In genomic region chr19:18368504-18369222, GRCh38 we compare ENCODE assay signal across 21 cellular contexts. TPM values are rescaled to one million over a fixed set of nuclear protein-coding genes. Genes with fewer than 3 reads are reported as not detected.
A peak's percentile ranks its signal among the peaks of the same experiment; 100 is the strongest.
DNase-seq lines count a peak whose midpoint lies in the region; ATAC-seq, FAIRE-seq and TF ChIP-seq lines count a peak whose summit lies in the region.
"Had no signal": no experiment of that assay in that cellular context is flagged by ENCODE, and none has a peak within 500 bp of the region (broad histone marks: within the 10 kb centered on the region; RNA-seq: fewer than 3 reads in every experiment).

No MANE protein-coding gene starts in this region.

- 78% methylated on average over 7 of the region's 15 CpGs; no CpG with 5 or more reads in 1 of the 2 experiments for WGBS in IMR-90 (ENCODE audit: extremely low coverage in 2 of 2, insufficient read length in 1 of 2), 2 experiments

- peaks cover 2% of the 10 kb centered on the region for H3K27me3 Mint-ChIP-seq in dendritic cell treated with granulocyte-macrophage colony-stimulating factor and Interleukin-4, amounts not matched to agents 40 ng/mL and 50 ng/mL, for 4 days
- H3K27me3 Mint-ChIP-seq in nephron progenitor cell (ENCODE audit: low read depth, poor library complexity) = no peaks in the 10 kb centered on the region

- peaks cover 42% of the 10 kb centered on the region for H3K36me3 Mint-ChIP-seq in dendritic cell treated with granulocyte-macrophage colony-stimulating factor and Interleukin-4, amounts not matched to agents 40 ng/mL and 50 ng/mL, for 4 days (ENCODE audit: low read depth)
- peaks cover 5% of the 10 kb centered on the region for H3K36me3 Mint-ChIP-seq in nephron progenitor cell (ENCODE audit: low read depth)

- peak overlapping the region; percentile 88; the same call in 1 of the 3 replicates for H2BK15ac ChIP-seq in IMR-90 (ENCODE audit: low read depth, low read length)

- H3K9me3 Mint-ChIP-seq in dendritic cell treated with granulocyte-macrophage colony-stimulating factor and Interleukin-4, amounts not matched to agents 40 ng/mL and 50 ng/mL, for 4 days = no peaks in the 10 kb centered on the region
- H3K9me3 Mint-ChIP-seq in nephron progenitor cell = peaks cover 7% of the 10 kb centered on the region

- H3K27ac ChIP-seq in AG04450 (ENCODE audit: low read depth, low read length) = peak overlapping the region; percentile 11
- H3K27ac ChIP-seq in IMR-90 (ENCODE audit: insufficient read depth, low read length) = no peak overlapping the region
- H3K27ac ChIP-seq: GM23248, HL-60, KMS-11, vagina had no signal

- no peak overlapping the region for H3K56ac ChIP-seq in IMR-90 (ENCODE audit: extremely low read depth, insufficient read depth, low read length)

- peak overlapping the region; percentile 51 for H4K91ac ChIP-seq in IMR-90 (ENCODE audit: insufficient read depth, low read depth, low read length)

- intact Hi-C loops in IMR-90 (cut with micrococcal nuclease) = no loop called here
- intact Hi-C loops in dendritic cell treated with granulocyte-macrophage colony-stimulating factor and Interleukin-4, amounts not matched to agents 40 ng/mL and 50 ng/mL, for 4 days (cut with micrococcal nuclease) = no loop called here

- H2BK5ac ChIP-seq in IMR-90 (ENCODE audit: low read depth, low read length, poor library complexity, severe bottlenecking) = peak overlapping the region; percentile 19

- no peak overlapping the region; the same call in 1 of the 2 replicates for H3K18ac ChIP-seq in IMR-90 (ENCODE audit: low read depth, low read length)

- H3K14ac ChIP-seq in IMR-90 (replicated peaks; ENCODE audit: low read depth, low read length) = no peak overlapping the region

- peak overlapping the region; percentile 69; the same call in 1 of the 2 replicates for H2AK5ac ChIP-seq in IMR-90 (ENCODE audit: low read depth, low read length)

- ATAC-seq in IMR-90 (ENCODE audit: low read depth) (no peak), GM21723 (IDR thresholded peaks at IDR 0.05; ENCODE audit: unreplicated experiment) (no peak)
- ATAC-seq: gastrocnemius medialis had no signal

- H3K23ac ChIP-seq in IMR-90 (ENCODE audit: low read depth, low read length) = no peak overlapping the region; the same call in 1 of the 2 replicates

- H2AFZ ChIP-seq in IMR-90 (replicated peaks; ENCODE audit: low read length, poor library complexity) = no peak overlapping the region
- H2AFZ ChIP-seq: GM23248 had no signal

- H3K4me3 ChIP-seq in AG04450 (ENCODE audit: low read depth, low read length) (no peak overlapping the region), IMR-90 (ENCODE audit: insufficient read depth, low read depth, low read length) (no peak overlapping the region)
- H3K4me3 ChIP-seq: gastrocnemius medialis, GM23248, vagina had no signal

- H3K79me1 ChIP-seq in IMR-90 (ENCODE audit: low read depth in 1 of 2, low read length in 2 of 2) = peaks cover 0 to 31% of the 10 kb centered on the region in 2 experiments; a peak in 2 of 4 replicates

- H4K8ac ChIP-seq in IMR-90 (ENCODE audit: low read depth in 2 of 2, low read length in 2 of 2) = peak overlapping the region in 1 of 2 experiments; percentile 28; a peak in 1 of 4 replicates

- H3K4me3 Mint-ChIP-seq in dendritic cell treated with granulocyte-macrophage colony-stimulating factor and Interleukin-4, amounts not matched to agents 40 ng/mL and 50 ng/mL, for 4 days = no peak overlapping the region
- no peak overlapping the region for H3K4me3 Mint-ChIP-seq in nephron progenitor cell
- H3K4me3 Mint-ChIP-seq: activated naive CD4-positive, alpha-beta T cell treated with anti-CD3 and anti-CD28 coated beads, Interleukin-2, amount 10 ng/mL, durations not matched to agents 7 days and 5 days had no signal

- H2BK120ac ChIP-seq in IMR-90 (ENCODE audit: low read depth, low read length) = peak overlapping the region; percentile 79

- POLR2A ChIA-PET in AG04450 (lab: Yijun Ruan, JAX) (interaction anchor here (0.8 kb wide), 1 partner anchor 12 kb away, joined by 3 read pairs; no protein-coding TSS in a partner anchor), IMR-90 (lab: Charles Lee; ENCODE audit: unreplicated experiment) (no interaction called here)

- H2AK9ac ChIP-seq in IMR-90 (replicated peaks; ENCODE audit: low read depth, low read length, poor library complexity) = peak overlapping the region; percentile 63

- H3K4me2 ChIP-seq in IMR-90 (ENCODE audit: low read depth, low read length) = no peak overlapping the region
- H3K4me2 ChIP-seq: KMS-11 had no signal

- no TSS peak for BruUV-seq in IMR-90 (replicated peaks; lab: Mats Ljungman, UMichigan)

- peak overlapping the region; percentile 73 for H2BK20ac ChIP-seq in IMR-90 (ENCODE audit: low read depth, low read length)

- no peak for FAIRE-seq in GM12892 (lab: Jason Lieb, UNC)
- FAIRE-seq: G401.6, RCC 7860, TTC549 had no signal

- H4K5ac ChIP-seq in IMR-90 (ENCODE audit: low read depth, low read length) = no peak overlapping the region

- H3K27ac Mint-ChIP-seq in dendritic cell treated with granulocyte-macrophage colony-stimulating factor and Interleukin-4, amounts not matched to agents 40 ng/mL and 50 ng/mL, for 4 days = peak overlapping the region; percentile 61
- peak overlapping the region; percentile 95 for H3K27ac Mint-ChIP-seq in nephron progenitor cell
- H3K27ac Mint-ChIP-seq: activated naive CD4-positive, alpha-beta T cell treated with anti-CD3 and anti-CD28 coated beads, Interleukin-2, amount 10 ng/mL, durations not matched to agents 7 days and 5 days had no signal

- H3K9ac ChIP-seq in IMR-90 (ENCODE audit: low read depth, low read length) = no peak overlapping the region
- H3K9ac ChIP-seq: GM23248, KMS-11 had no signal

- peaks cover 6% of the 10 kb centered on the region; the same call in 1 of the 2 replicates for H3K36me3 ChIP-seq in IMR-90 (ENCODE audit: control insufficient read depth, insufficient read depth, low read length)
- H3K36me3 ChIP-seq: vagina had no signal

- TF ChIP-seq CTCF in AG04450 (IDR thresholded peaks at IDR 0.05; ENCODE audit: low read depth, low read length) = no peak
- no peak for TF ChIP-seq CTCF in IMR-90 (conservative IDR thresholded peaks at IDR 0.05; ENCODE audit: low read depth, low read length)
- no peak for TF ChIP-seq CTCF in nephron progenitor cell (IDR thresholded peaks at IDR 0.05)

- no peak for TF ChIP-seq POLR2A in IMR-90 (IDR thresholded peaks at IDR 0.05; ENCODE audit: low read depth, low read length)
- TF ChIP-seq POLR2A in GM12892 (IDR thresholded peaks at IDR 0.05; ENCODE audit: low read depth, low read length) = no peak

- H4K20me1 ChIP-seq in IMR-90 (ENCODE audit: insufficient read depth, low read length) = no peaks in the 10 kb centered on the region

- H3K4ac ChIP-seq in IMR-90 (ENCODE audit: low read depth, low read length) = peak overlapping the region; percentile 73

- peaks cover 54% of the 10 kb centered on the region for H3K4me1 Mint-ChIP-seq in dendritic cell treated with granulocyte-macrophage colony-stimulating factor and Interleukin-4, amounts not matched to agents 40 ng/mL and 50 ng/mL, for 4 days (ENCODE audit: low read depth)
- peaks cover 42% of the 10 kb centered on the region for H3K4me1 Mint-ChIP-seq in nephron progenitor cell

- no peaks in the 10 kb centered on the region for H3K27me3 ChIP-seq in AG04450 (ENCODE audit: control insufficient read depth, insufficient read depth, low read length)
- H3K27me3 ChIP-seq in IMR-90 (ENCODE audit: control insufficient read depth, insufficient read depth, low read length) = no peaks in the 10 kb centered on the region
- H3K27me3 ChIP-seq: gastrocnemius medialis, vagina had no signal

- DNase-seq in AG04450 (ENCODE audit: low read depth, low spot score) (no peak), IMR-90 (no peak), nephron progenitor cell (no peak), GM12892 (ENCODE audit: insufficient read length) (no peak), AG08395 (ENCODE audit: low spot score) (no peak)
- DNase-seq in activated naive CD4-positive, alpha-beta T cell (lab: John Stamatoyannopoulos, UW) = no peak
- DNase-seq: activated CD4-positive, alpha-beta T cell treated with anti-CD3 and anti-CD28 coated beads, Interleukin-2, amount 50 U/mL, for 4 hours; activated naive CD4-positive, alpha-beta T cell treated with anti-CD3 and anti-CD28 coated beads, Interleukin-2, amount 10 ng/mL, durations not matched to agents 7 days and 5 days; Calu3; gastrocnemius medialis; GM23248; NCI-H1092 treated with DMSO at 0.1 percent for 48 hours; SW 1271 had no signal

- peaks cover 7% of the 10 kb centered on the region; the same call in 1 of the 2 replicates for H3K9me3 ChIP-seq in AG04450 (ENCODE audit: control insufficient read depth, insufficient read depth, low read length)
- no peaks in the 10 kb centered on the region for H3K9me3 ChIP-seq in IMR-90 (ENCODE audit: control insufficient read depth, insufficient read depth, low read length)
- H3K9me3 ChIP-seq: gastrocnemius medialis, vagina had no signal

- TF ChIP-seq RAD21 in IMR-90 (IDR thresholded peaks at IDR 0.05; ENCODE audit: low read length) = no peak

- peaks cover 12% of the 10 kb centered on the region for H3K4me1 ChIP-seq in IMR-90 (ENCODE audit: control insufficient read depth, insufficient read depth, low read length)

- dilution Hi-C loops in IMR-90 (cut with HindIII; ENCODE audit: low sequenced_read_pairs, unreplicated experiment) = no loop called here

- CTCF ChIA-PET in AG04450 (lab: Charles Lee) (no interaction called here), IMR-90 (lab: Yijun Ruan, JAX) (interaction anchor here (0.6 kb wide), 1 partner anchor 90 kb away, joined by 3 read pairs; no protein-coding TSS in a partner anchor)

- in situ Hi-C loops in IMR-90 (cut with MboI; ENCODE audit: low sequenced_read_pairs) = no loop called here

- H3K9me1 ChIP-seq in IMR-90 (ENCODE audit: insufficient read depth, low read length) = peaks cover 16% of the 10 kb centered on the region

RNA-seq across cellular contexts. Expression of gene GDF15, which starts 17.3 kb away (rescaled TPM):
- polyA plus RNA-seq in AG04450 (2011; rRNA removed) = 25.0 and 35.9 TPM in 2 replicates
- 9.5 and 14.5 TPM in 2 replicates for polyA minus RNA-seq in AG04450 (2011; rRNA and poly(A)+ RNA removed)
- 5.6 and 10.3 TPM in 2 replicates for total RNA-seq in IMR-90 (2012; rRNA removed)
- polyA plus RNA-seq in IMR-90 (2012; rRNA removed) = 43.5 and 49.8 TPM in 2 replicates
- 84.3 and 176 TPM in 2 replicates for polyA plus RNA-seq in IMR-90 (2012; cell fraction: cytosol; rRNA removed)
- polyA plus RNA-seq in IMR-90 (2012; cell fraction: nucleus; rRNA removed; ENCODE audit: low replicate concordance) = 56.9 and 109 TPM in 2 replicates
- 1.6 TPM for polyA plus RNA-seq in GM12892 (2012; ENCODE audit: missing spikeins)

RNA-seq across cellular contexts. Expression of gene PGPEP1, which starts 28.3 kb away (rescaled TPM):
- 22.0 and 29.1 TPM in 2 replicates for polyA plus RNA-seq in AG04450 (2011; rRNA removed)
- 78.8 and 120 TPM in 2 replicates for polyA minus RNA-seq in AG04450 (2011; rRNA and poly(A)+ RNA removed)
- 11.1 and 14.3 TPM in 2 replicates for total RNA-seq in IMR-90 (2012; rRNA removed)
- polyA plus RNA-seq in IMR-90 (2012; rRNA removed) = 11.8 and 13.3 TPM in 2 replicates
- polyA plus RNA-seq in IMR-90 (2012; cell fraction: cytosol; rRNA removed) = 3.8 and 13.8 TPM in 2 replicates
- polyA plus RNA-seq in IMR-90 (2012; cell fraction: nucleus; rRNA removed; ENCODE audit: low replicate concordance) = 32.7 and 36.9 TPM in 2 replicates
- polyA plus RNA-seq in GM12892 (2012; ENCODE audit: missing spikeins) = 16.7 TPM

RNA-seq across cellular contexts. Expression of gene LRRC25, which starts 28.8 kb away (rescaled TPM):
- 0.12 and 0.32 TPM in 2 replicates for polyA plus RNA-seq in AG04450 (2011; rRNA removed)
- 0.17 and 0.60 TPM in 2 replicates for polyA minus RNA-seq in AG04450 (2011; rRNA and poly(A)+ RNA removed)
- total RNA-seq in IMR-90 (2012; rRNA removed) = not detected in 2 replicates
- polyA plus RNA-seq in IMR-90 (2012; rRNA removed) = 0.03 TPM in 1 of 2 replicates, not detected in the other
- polyA plus RNA-seq in IMR-90 (2012; cell fraction: cytosol; rRNA removed) = 0.08 and 0.09 TPM in 2 replicates
- polyA plus RNA-seq in IMR-90 (2012; cell fraction: nucleus; rRNA removed; ENCODE audit: low replicate concordance) = 0.08 TPM in 1 of 2 replicates, not detected in the other
- 1.1 TPM for polyA plus RNA-seq in GM12892 (2012; ENCODE audit: missing spikeins)
- total RNA-seq: Calu3, GM23248 had no signal
- polyA plus RNA-seq: GM23248 had no signal

RNA-seq across cellular contexts. Expression of gene LSM4, which starts 45.8 kb away (rescaled TPM):
- polyA plus RNA-seq in AG04450 (2011; rRNA removed) (58.6 and 69.3 TPM in 2 replicates), IMR-90 (2012; rRNA removed) (118 and 157 TPM in 2 replicates)
- polyA minus RNA-seq in AG04450 (2011; rRNA and poly(A)+ RNA removed) = 22.1 and 25.7 TPM in 2 replicates
- total RNA-seq in IMR-90 (2012; rRNA removed) = 44.8 and 88.0 TPM in 2 replicates
- polyA plus RNA-seq in IMR-90 (2012; cell fraction: cytosol; rRNA removed) = 210 and 274 TPM in 2 replicates
- 65.4 and 112 TPM in 2 replicates for polyA plus RNA-seq in IMR-90 (2012; cell fraction: nucleus; rRNA removed; ENCODE audit: low replicate concordance)
- polyA plus RNA-seq in GM12892 (2012; ENCODE audit: missing spikeins) = 105 TPM

RNA-seq across cellular contexts. Expression of gene SSBP4, which starts 50.5 kb away (rescaled TPM):
- polyA plus RNA-seq in AG04450 (2011; rRNA removed) = 9.4 and 12.6 TPM in 2 replicates
- 18.0 and 18.5 TPM in 2 replicates for polyA minus RNA-seq in AG04450 (2011; rRNA and poly(A)+ RNA removed)
- total RNA-seq in IMR-90 (2012; rRNA removed) = 13.3 and 14.9 TPM in 2 replicates
- polyA plus RNA-seq in IMR-90 (2012; rRNA removed) = 39.7 and 48.1 TPM in 2 replicates
- polyA plus RNA-seq in IMR-90 (2012; cell fraction: cytosol; rRNA removed) = 36.0 and 75.3 TPM in 2 replicates
- polyA plus RNA-seq in IMR-90 (2012; cell fraction: nucleus; rRNA removed; ENCODE audit: low replicate concordance) = 110 and 323 TPM in 2 replicates
- 24.2 TPM for polyA plus RNA-seq in GM12892 (2012; ENCODE audit: missing spikeins)
